ENCODE assay signal across 8 cellular contexts in the genomic region with DNA sequence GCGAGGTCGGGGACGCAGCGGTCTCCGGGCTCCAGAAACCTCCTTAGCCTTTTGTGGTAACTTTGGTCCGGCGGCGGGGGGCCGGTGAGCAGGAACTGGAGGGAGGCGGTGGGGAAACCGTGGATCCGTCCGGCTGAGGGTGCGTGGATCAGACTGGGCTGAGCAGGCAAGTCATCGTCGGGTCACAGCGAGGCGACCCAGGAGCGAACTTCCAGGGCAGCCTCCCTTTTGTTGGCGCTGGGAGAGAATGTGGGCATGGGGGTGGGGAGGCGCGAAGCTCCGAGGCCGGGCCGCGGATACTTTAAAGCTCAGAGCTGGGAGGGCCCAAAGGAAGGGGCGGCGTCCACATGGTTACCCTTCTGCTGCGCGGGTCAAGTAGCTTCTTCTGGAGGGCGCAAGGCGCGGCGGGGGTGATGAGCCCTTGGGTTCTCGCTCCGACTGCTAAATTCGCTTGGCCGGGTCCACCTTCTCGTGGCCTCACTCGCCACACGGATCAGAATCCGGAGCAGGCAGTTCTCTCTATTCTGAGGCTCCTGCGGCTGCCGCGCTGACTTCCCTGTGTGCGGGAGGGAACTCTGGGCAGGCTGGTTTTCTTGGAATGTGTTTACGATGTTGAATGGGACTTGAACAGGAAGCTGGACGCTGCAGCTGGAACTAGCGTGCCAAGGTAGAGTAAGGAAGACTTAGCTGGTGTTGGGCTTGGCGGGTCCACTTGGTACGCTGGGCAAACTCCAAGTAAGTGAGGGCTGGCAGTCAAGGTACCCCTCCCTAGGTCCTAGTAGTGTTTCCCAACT. TPM values are rescaled to one million over a fixed set of nuclear protein-coding genes. Genes with fewer than 3 reads are reported as not detected.
A peak's percentile ranks its signal among the peaks of the same experiment; 100 is the strongest.
DNase-seq lines count a peak whose midpoint lies in the region; ATAC-seq and TF ChIP-seq lines count a peak whose summit lies in the region.

No MANE protein-coding gene starts in this region.

- H3K36me3 ChIP-seq in HEK293 (ENCODE audit: control insufficient read depth in 2 of 2, insufficient read depth in 1 of 2, low read length in 2 of 2), result no peaks in the 10 kb centered on the region

- peaks cover 12% of the 10 kb centered on the region for H3K4me1 ChIP-seq in HEK293 (ENCODE audit: control insufficient read depth, insufficient read depth, low read length)

- H3K9me3 ChIP-seq in HEK293 (ENCODE audit: control insufficient read depth, insufficient read depth, low read depth, low read length), result no peaks in the 10 kb centered on the region

- TF ChIP-seq CTCF in HEK293 (tag by site-specific recombination; IDR thresholded peaks at IDR 0.05), result no peak

- H3K27ac ChIP-seq in HEK293 (ENCODE audit: extremely low read depth, low read depth, low read length), result peak overlapping the region; percentile 88

- peak overlapping the region; percentile 82 for H3K4me3 ChIP-seq in HEK293 (ENCODE audit: low read depth, low read length)

- POLR2A ChIA-PET in HEK293 (lab: Yijun Ruan, JAX), result interaction anchor here (0.7 to 3.1 kb wide), 21 partner anchors 10 to 298 kb away, joined by 3 to 22 read pairs (median 4); no protein-coding TSS in a partner anchor

- no peak for TF ChIP-seq POLR2A in erythroblast (IDR thresholded peaks at IDR 0.05; ENCODE audit: low read length)

- DNase-seq in A172 (ENCODE audit: low spot score), result peak; percentile 82
- DNase-seq in SK-N-DZ (ENCODE audit: low spot score), result peak; percentile 86
- peak; percentile 24 to 46 for DNase-seq in erythroblast (lab: John Stamatoyannopoulos, UW)
- DNase-seq in mucosa of gallbladder (ENCODE audit: low spot score), result peak; percentile 88
- no peak for DNase-seq in NCI-H1048 (lab: John Stamatoyannopoulos, UW)
- no peak for DNase-seq in NOMO-1 (lab: John Stamatoyannopoulos, UW; ENCODE audit: unreplicated experiment in 2 of 2)

- CTCF ChIA-PET in HEK293 (lab: Yijun Ruan, JAX), result interaction anchor here (0.5 to 2.2 kb wide), 19 partner anchors 8 to 1318 kb away, joined by 3 to 10 read pairs (median 4); no protein-coding TSS in a partner anchor

- no peak for ATAC-seq in GM18868 (IDR thresholded peaks at IDR 0.05; ENCODE audit: unreplicated experiment)

TF ChIP-seq in HEK293, 187 proteins besides CTCF, POLR2A, EP300 and RAD21 (continues in another document):
- TF ChIP-seq ZNF544 (tag by site-specific recombination; IDR thresholded peaks at IDR 0.05) (no peak), ZNF596 (tag by site-specific recombination; IDR thresholded peaks at IDR 0.05) (no peak), ZSCAN18 (tag by site-specific recombination; IDR thresholded peaks at IDR 0.05) (no peak), ZNF214 (tag by site-specific recombination; IDR thresholded peaks at IDR 0.05; ENCODE audit: borderline replicate concordance) (no peak), OSR2 (tag by site-specific recombination; IDR thresholded peaks at IDR 0.05) (peak; percentile 38), SP3 (tag by site-specific recombination; IDR thresholded peaks at IDR 0.05) (peak; percentile 60; the same call in 1 of the 2 replicates), ZNF843 (tag by site-specific recombination; IDR thresholded peaks at IDR 0.05) (no peak; the same call in 1 of the 2 replicates), PRDM1 (tag by site-specific recombination; IDR thresholded peaks at IDR 0.05) (peak; percentile 44), ZSCAN5A (tag by site-specific recombination; IDR thresholded peaks at IDR 0.05) (0 out of 2 replicates have a peak, but pooled peaks have one; percentile 11), HOXA7 (CRISPR knock-in tag; IDR thresholded peaks at IDR 0.05; ENCODE audit: borderline replicate concordance) (no peak), ZNF449 (tag by site-specific recombination; IDR thresholded peaks at IDR 0.05) (peak; percentile 87), ZNF830 (tag by site-specific recombination; IDR thresholded peaks at IDR 0.05; ENCODE audit: low read depth) (no peak), ZNF513 (tag by site-specific recombination; IDR thresholded peaks at IDR 0.05) (no peak)
- TF ChIP-seq, protein P1, sequence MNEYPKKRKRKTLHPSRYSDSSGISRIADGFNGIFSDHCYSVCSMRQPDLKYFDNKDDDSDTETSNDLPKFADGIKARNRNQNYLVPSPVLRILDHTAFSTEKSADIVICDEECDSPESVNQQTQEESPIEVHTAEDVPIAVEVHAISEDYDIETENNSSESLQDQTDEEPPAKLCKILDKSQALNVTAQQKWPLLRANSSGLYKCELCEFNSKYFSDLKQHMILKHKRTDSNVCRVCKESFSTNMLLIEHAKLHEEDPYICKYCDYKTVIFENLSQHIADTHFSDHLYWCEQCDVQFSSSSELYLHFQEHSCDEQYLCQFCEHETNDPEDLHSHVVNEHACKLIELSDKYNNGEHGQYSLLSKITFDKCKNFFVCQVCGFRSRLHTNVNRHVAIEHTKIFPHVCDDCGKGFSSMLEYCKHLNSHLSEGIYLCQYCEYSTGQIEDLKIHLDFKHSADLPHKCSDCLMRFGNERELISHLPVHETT (tag by site-specific recombination; IDR thresholded peaks at IDR 0.05), result no peak
- TF ChIP-seq, protein P2, sequence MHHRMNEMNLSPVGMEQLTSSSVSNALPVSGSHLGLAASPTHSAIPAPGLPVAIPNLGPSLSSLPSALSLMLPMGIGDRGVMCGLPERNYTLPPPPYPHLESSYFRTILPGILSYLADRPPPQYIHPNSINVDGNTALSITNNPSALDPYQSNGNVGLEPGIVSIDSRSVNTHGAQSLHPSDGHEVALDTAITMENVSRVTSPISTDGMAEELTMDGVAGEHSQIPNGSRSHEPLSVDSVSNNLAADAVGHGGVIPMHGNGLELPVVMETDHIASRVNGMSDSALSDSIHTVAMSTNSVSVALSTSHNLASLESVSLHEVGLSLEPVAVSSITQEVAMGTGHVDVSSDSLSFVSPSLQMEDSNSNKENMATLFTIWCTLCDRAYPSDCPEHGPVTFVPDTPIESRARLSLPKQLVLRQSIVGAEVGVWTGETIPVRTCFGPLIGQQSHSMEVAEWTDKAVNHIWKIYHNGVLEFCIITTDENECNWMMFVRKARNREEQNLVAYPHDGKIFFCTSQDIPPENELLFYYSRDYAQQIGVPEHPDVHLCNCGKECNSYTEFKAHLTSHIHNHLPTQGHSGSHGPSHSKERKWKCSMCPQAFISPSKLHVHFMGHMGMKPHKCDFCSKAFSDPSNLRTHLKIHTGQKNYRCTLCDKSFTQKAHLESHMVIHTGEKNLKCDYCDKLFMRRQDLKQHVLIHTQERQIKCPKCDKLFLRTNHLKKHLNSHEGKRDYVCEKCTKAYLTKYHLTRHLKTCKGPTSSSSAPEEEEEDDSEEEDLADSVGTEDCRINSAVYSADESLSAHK (tag by site-specific recombination; IDR thresholded peaks at IDR 0.05), result peak; percentile 45; the same call in 1 of the 2 replicates

RNA-seq across cellular contexts. Expression of gene GULP1, which starts 1.0 kb away (rescaled TPM):
- 234 and 320 TPM in 2 replicates for total RNA-seq in A172 (2014; rRNA removed; shearing (Covaris generic))
- polyA plus RNA-seq in SK-N-DZ (2014; cell fraction: cytosol; rRNA removed), result 95.4 and 102 TPM in 2 replicates
- 255 and 263 TPM in 2 replicates for polyA plus RNA-seq in SK-N-DZ (2014; cell fraction: nucleus; rRNA removed)
- total RNA-seq in mucosa of gallbladder, result 53.4 TPM

Comparison
In these comparisons a context has a peak if more than half of its experiments do, and no peak if none do; other contexts are left out.
1. DNase-seq: peak in A172 (single experiment), SK-N-DZ (single experiment), erythroblast (2 of 2) and mucosa of gallbladder (single experiment); none in NCI-H1048 (single experiment) and NOMO-1 (0 of 2).